ENCODE assay signal across 11 cellular contexts in genomic region chr6:37323568-37323967, GRCh38. TPM values are rescaled to one million over a fixed set of nuclear protein-coding genes. Genes with fewer than 3 reads are reported as not detected.
DNase-seq lines count a peak whose midpoint lies in the region; ATAC-seq and TF ChIP-seq lines count a peak whose summit lies in the region.
"Had no signal": no experiment of that assay in that cellular context is flagged by ENCODE, and none has a peak within 500 bp of the region (broad histone marks: within the 10 kb centered on the region; RNA-seq: fewer than 3 reads in every experiment).

No MANE protein-coding gene starts in this region.

- intact Hi-C loops in upper lobe of right lung (cut with DNase I) = no loop called here

- no peak overlapping the region for H3K27ac Mint-ChIP-seq in endodermal cell
- H3K27ac Mint-ChIP-seq: IgD-negative memory B cell had no signal

- H3K27me3 ChIP-seq in endodermal cell (ENCODE audit: control insufficient read depth, insufficient read depth, low read length, poor library complexity, severe bottlenecking) = no peaks in the 10 kb centered on the region
- no peaks in the 10 kb centered on the region for H3K27me3 ChIP-seq in upper lobe of right lung
- H3K27me3 ChIP-seq: testis had no signal

- ATAC-seq in upper lobe of right lung (no peak), HG03521 (IDR thresholded peaks at IDR 0.05; ENCODE audit: unreplicated experiment) (no peak)

- TF ChIP-seq CTCF in endodermal cell (conservative IDR thresholded peaks at IDR 0.05) = no peak
- TF ChIP-seq CTCF in upper lobe of right lung (IDR thresholded peaks at IDR 0.05) = no peak

- H3K9ac ChIP-seq in endodermal cell (ENCODE audit: extremely low read depth, low read length, poor library complexity, severe bottlenecking) = no peak overlapping the region

- WGBS in endodermal cell (ENCODE audit: insufficient coverage in 1 of 2, insufficient read length in 1 of 2), 2 experiments = 63 to 64% methylated on average over 3 of the region's 3 CpGs

- H3K4me1 Mint-ChIP-seq in endodermal cell = peaks cover 15% of the 10 kb centered on the region

- peaks cover 1% of the 10 kb centered on the region for H3K9me3 Mint-ChIP-seq in endodermal cell
- H3K9me3 Mint-ChIP-seq: IgD-negative memory B cell had no signal

- peaks cover 15% of the 10 kb centered on the region for H3K36me3 Mint-ChIP-seq in endodermal cell (ENCODE audit: low read depth)

- peaks cover 45% of the 10 kb centered on the region for H3K36me3 ChIP-seq in endodermal cell (ENCODE audit: control insufficient read depth, insufficient read depth, low read length)
- peaks cover 45% of the 10 kb centered on the region for H3K36me3 ChIP-seq in upper lobe of right lung

- no peak overlapping the region for H3K4me3 ChIP-seq in endodermal cell (ENCODE audit: low read length)
- H3K4me3 ChIP-seq in skeletal muscle cell (ENCODE audit: low read depth, low read length) = no peak overlapping the region
- H3K4me3 ChIP-seq in upper lobe of right lung = no peak overlapping the region
- H3K4me3 ChIP-seq: testis had no signal

- DNase-seq in NCI-H748 (lab: John Stamatoyannopoulos, UW; ENCODE audit: unreplicated experiment) (peak; percentile 52), NCI-H748 treated with DMSO at 0.1 percent for 48 hours (lab: John Stamatoyannopoulos, UW) (no peak), NCI-H524 (lab: John Stamatoyannopoulos, UW) (peak; percentile 61 to 91), endodermal cell (peak; percentile 7), skeletal muscle cell (ENCODE audit: low read depth) (peak; percentile 60), upper lobe of right lung (no peak), C1 segment of cervical spinal cord (lab: John Stamatoyannopoulos, UW) (no peak)
- DNase-seq: NCI-H526, testis had no signal

- H3K4me1 ChIP-seq in endodermal cell (ENCODE audit: control insufficient read depth, insufficient read depth, low read length) (peaks cover 14% of the 10 kb centered on the region), upper lobe of right lung (no peaks in the 10 kb centered on the region)

- no peak overlapping the region for H3K4me3 Mint-ChIP-seq in endodermal cell
- H3K4me3 Mint-ChIP-seq: IgD-negative memory B cell had no signal

- no peaks in the 10 kb centered on the region for H3K9me3 ChIP-seq in endodermal cell (ENCODE audit: control insufficient read depth, low read length)
- no peaks in the 10 kb centered on the region for H3K9me3 ChIP-seq in upper lobe of right lung
- H3K9me3 ChIP-seq: testis had no signal

- no peaks in the 10 kb centered on the region for H3K27me3 Mint-ChIP-seq in endodermal cell (ENCODE audit: insufficient read depth)
- H3K27me3 Mint-ChIP-seq: IgD-negative memory B cell had no signal

- H3K27ac ChIP-seq in endodermal cell (ENCODE audit: low read depth, low read length) (no peak overlapping the region), upper lobe of right lung (no peak overlapping the region)

RNA-seq across cellular contexts. Expression of gene RNF8, which starts 30.2 kb away (rescaled TPM):
- 10 to 100 TPM; 38.2 to 51.1 TPM for total RNA-seq in endodermal cell
- polyA plus RNA-seq in endodermal cell (2013, experiment 1 of 2) = 32.6 TPM
- 36.8 TPM for polyA plus RNA-seq in endodermal cell (2013, experiment 2 of 2)
- 17.6 TPM for total RNA-seq in upper lobe of right lung

Comparison
In these comparisons a context has a peak if more than half of its experiments do, and no peak if none do; other contexts are left out.
1. DNase-seq: peak in NCI-H748 (single experiment), NCI-H524 (2 of 2), endodermal cell (single experiment) and skeletal muscle cell (single experiment); none in NCI-H748 treated with DMSO at 0.1 percent for 48 hours (single experiment), upper lobe of right lung (single experiment) and C1 segment of cervical spinal cord (0 of 14).